Comparison of ENCODE assay signal across 18 cellular contexts in the genomic region with DNA sequence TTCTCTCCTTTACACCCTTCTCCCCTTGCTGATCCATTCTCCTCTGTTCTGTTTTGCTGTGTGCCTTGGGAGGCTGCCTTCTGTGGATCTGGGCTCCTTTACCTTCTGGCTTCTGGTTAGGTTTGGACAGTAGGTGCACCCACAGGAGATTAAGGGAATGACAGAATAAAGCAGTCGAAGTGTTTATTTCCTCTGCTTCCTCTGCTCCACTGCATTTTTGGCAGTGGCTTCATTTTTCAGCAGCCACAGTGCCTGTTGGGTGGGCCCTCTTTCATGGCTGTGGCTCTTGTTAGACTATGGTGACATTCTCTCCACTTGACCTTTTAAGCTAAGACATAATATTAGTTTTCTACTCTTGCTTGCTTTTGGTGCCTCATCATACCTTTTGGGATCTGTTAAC.
DNase-seq lines count a peak whose midpoint lies in the region; ATAC-seq and TF ChIP-seq lines count a peak whose summit lies in the region.
"Had no signal": no experiment of that assay in that cellular context is flagged by ENCODE, and none has a peak within 500 bp of the region (broad histone marks: within the 10 kb centered on the region; RNA-seq: fewer than 3 reads in every experiment).

No MANE protein-coding gene starts in this region.

- H3K9me2 ChIP-seq in GM23248 (ENCODE audit: insufficient read depth): no peaks in the 10 kb centered on the region

- in situ Hi-C loops in GM23248 (cut with MboI): no loop called here

- DNase-seq in A673 (ENCODE audit: low spot score): peak; percentile 5
- DNase-seq in GM23248: peak; percentile 28
- DNase-seq in SK-N-MC (ENCODE audit: low read depth, low spot score): no peak
- no peak for DNase-seq in foreskin keratinocyte
- DNase-seq in NCI-H510A treated with DMSO at 0.1 percent for 48 hours (lab: John Stamatoyannopoulos, UW): no peak
- DNase-seq: activated CD4-positive, alpha-beta memory T cell treated with anti-CD3 and anti-CD28 coated beads for 36 hours; AML-193; effector CD8-positive, alpha-beta T cell; foreskin melanocyte; NCI-H1105; NCI-H526 treated with DMSO at 0.1 percent for 48 hours; T1000; testis had no signal

- H3K79me2 ChIP-seq in GM23248 (ENCODE audit: insufficient read depth): no peaks in the 10 kb centered on the region

- H3F3A ChIP-seq in GM23248 (ENCODE audit: insufficient read depth): peaks cover 16% of the 10 kb centered on the region

- H3K27ac ChIP-seq in A673 (ENCODE audit: low read depth, low read length, poor library complexity, severe bottlenecking): no peak overlapping the region
- peak overlapping the region; percentile 27; the same call in 1 of the 2 replicates for H3K27ac ChIP-seq in GM23248
- peak overlapping the region; percentile 4; the same call in 1 of the 2 replicates for H3K27ac ChIP-seq in SK-N-MC
- H3K27ac ChIP-seq in foreskin keratinocyte: no peak overlapping the region
- H3K27ac ChIP-seq: ascending aorta, testis had no signal

- POLR2A ChIA-PET in A673 (lab: Charles Lee; ENCODE audit: low non-redundant PET): no interaction called here

- intact Hi-C loops in A673 (cut with micrococcal nuclease; ENCODE audit: unreplicated experiment): no loop called here

- H3K4me1 ChIP-seq in A673 (ENCODE audit: insufficient read depth, low read length, poor library complexity, severe bottlenecking) (peaks cover 7% of the 10 kb centered on the region), GM23248 (ENCODE audit: insufficient read depth) (peaks cover 10% of the 10 kb centered on the region), foreskin keratinocyte (no peaks in the 10 kb centered on the region)
- H3K4me1 ChIP-seq: ascending aorta, testis had no signal

- H3K4me3 ChIP-seq in A673 (ENCODE audit: low read depth, low read length, poor library complexity, severe bottlenecking) (no peak overlapping the region), GM23248 (no peak overlapping the region), SK-N-MC (no peak overlapping the region)
- H3K4me3 ChIP-seq: ascending aorta, testis had no signal

- H2AFZ ChIP-seq in GM23248: peak overlapping the region; percentile 30; the same call in 1 of the 2 replicates

- TF ChIP-seq CTCF in A673 (conservative IDR thresholded peaks at IDR 0.05; ENCODE audit: low read depth, low read length): no peak
- TF ChIP-seq CTCF in foreskin keratinocyte (conservative IDR thresholded peaks at IDR 0.05): no peak

- H3K36me3 ChIP-seq in A673 (ENCODE audit: insufficient read depth, low read length, poor library complexity, severe bottlenecking) (no peaks in the 10 kb centered on the region), GM23248 (ENCODE audit: low read depth) (no peaks in the 10 kb centered on the region), SK-N-MC (ENCODE audit: insufficient read depth, low read length) (no peaks in the 10 kb centered on the region)
- H3K36me3 ChIP-seq: ascending aorta had no signal

- ATAC-seq in foreskin keratinocyte (peak; percentile 26), HG02623 (IDR thresholded peaks at IDR 0.05; ENCODE audit: unreplicated experiment) (no peak), GM21576 (IDR thresholded peaks at IDR 0.05; ENCODE audit: unreplicated experiment) (no peak), HG02798 (IDR thresholded peaks at IDR 0.05; ENCODE audit: poor library complexity, unreplicated experiment) (no peak)
- ATAC-seq: HepG2 had no signal

- WGBS in GM23248 (ENCODE audit: low coverage in 1 of 2, low lambda C conversion rate in 2 of 2, missing lambda C conversion rate in 2 of 2), 2 experiments: 41 to 44% methylated on average over 1 of the region's 1 CpG

- BruUV-seq in A673 (replicated peaks; lab: Mats Ljungman, UMichigan): no TSS peak

- H4K20me1 ChIP-seq in GM23248 (ENCODE audit: insufficient read depth): no peaks in the 10 kb centered on the region

- no peaks in the 10 kb centered on the region for H3K9me3 ChIP-seq in A673 (ENCODE audit: low read depth, low read length, poor library complexity, severe bottlenecking)
- H3K9me3 ChIP-seq in GM23248 (ENCODE audit: low read depth): no peaks in the 10 kb centered on the region
- H3K9me3 ChIP-seq in SK-N-MC (ENCODE audit: low read depth, low read length): no peaks in the 10 kb centered on the region
- H3K9me3 ChIP-seq: ascending aorta, testis had no signal

- peak overlapping the region; percentile 23 for H3K4me2 ChIP-seq in GM23248 (ENCODE audit: unreplicated experiment)

- H3K9ac ChIP-seq in GM23248 (no peak overlapping the region), SK-N-MC (ENCODE audit: insufficient read length) (no peak overlapping the region)

- CTCF ChIA-PET in A673 (lab: Charles Lee): no interaction called here

- H3K27me3 ChIP-seq in A673 (replicated peaks; ENCODE audit: insufficient read depth, low read depth, low read length, poor library complexity): no peaks in the 10 kb centered on the region
- H3K27me3 ChIP-seq in GM23248 (replicated peaks; ENCODE audit: insufficient read depth): no peaks in the 10 kb centered on the region
- no peaks in the 10 kb centered on the region for H3K27me3 ChIP-seq in foreskin keratinocyte
- H3K27me3 ChIP-seq: ascending aorta, testis had no signal

Comparison
In these comparisons a context has a peak if more than half of its experiments do, and no peak if none do; other contexts are left out.
1. DNase-seq: peak in A673 (single experiment) and GM23248 (single experiment); none in SK-N-MC (single experiment), foreskin keratinocyte (0 of 2) and NCI-H510A treated with DMSO at 0.1 percent for 48 hours (single experiment).
2. H3K27ac ChIP-seq: peak in GM23248 (single experiment) and SK-N-MC (single experiment); none in A673 (single experiment) and foreskin keratinocyte (single experiment).